In genomic region chr5:78662323-78662722, GRCh38 we compare ENCODE assay signal across 1 cellular context.
TF ChIP-seq lines count a peak whose summit lies in the region.

No MANE protein-coding gene starts in this region.

TF ChIP-seq in GM12878, 131 proteins besides CTCF, POLR2A, EP300 and RAD21 (continued from another document):
- TF ChIP-seq NFXL1 (IDR thresholded peaks at IDR 0.05; ENCODE audit: borderline replicate concordance) (no peak), SREBF1 (IDR thresholded peaks at IDR 0.05; ENCODE audit: low read length) (no peak)
